In the genomic region with DNA sequence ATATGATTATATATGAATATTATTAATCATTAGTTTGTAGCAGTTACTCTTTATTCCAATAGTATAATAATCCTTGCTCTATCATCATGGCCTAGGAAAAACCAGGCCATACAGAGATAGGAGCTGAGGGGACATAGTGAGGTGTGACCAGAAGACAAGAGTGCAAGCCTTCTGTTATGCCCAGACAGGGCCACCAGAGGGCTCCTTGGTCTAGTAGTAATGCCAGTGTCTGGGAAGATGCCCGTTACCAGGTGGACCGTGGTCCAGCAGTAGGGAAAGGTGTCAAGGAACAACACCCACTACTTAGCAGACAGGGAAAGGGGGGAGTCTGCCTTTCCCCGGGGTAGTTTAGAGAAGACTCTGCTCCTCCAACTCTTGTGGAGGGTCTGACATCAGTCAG, we compare ENCODE assay signal across 7 cellular contexts.
A peak's percentile ranks its signal among the peaks of the same experiment; 100 is the strongest.
DNase-seq lines count a peak whose midpoint lies in the region; TF ChIP-seq lines count a peak whose summit lies in the region.
"Not testable (repeated sequence)": the region's sequence is repeated elsewhere in the genome, so short reads cannot be mapped to it uniquely, and the experiment has no call there.

No MANE protein-coding gene starts in this region.

- H3K36me3 Mint-ChIP-seq in endodermal cell (ENCODE audit: low read depth), result not testable (repeated sequence)

- not testable (repeated sequence) for H3F3A ChIP-seq in OCI-LY1 (ENCODE audit: insufficient read depth, low read length)

- H3K36me3 ChIP-seq in OCI-LY1 (ENCODE audit: insufficient read depth, low read length); WERI-Rb-1; endodermal cell (ENCODE audit: control insufficient read depth, insufficient read depth, low read length); testis (ENCODE audit: low read depth, missing control alignments): not testable (repeated sequence)

- 17 to 76% methylated on average over 2 to 3 of the region's 3 CpGs for WGBS in endodermal cell (ENCODE audit: insufficient coverage in 1 of 2, insufficient read length in 1 of 2), 2 experiments
- WGBS in testis, 2 donors, result 66 to 73% methylated on average over 3 of the region's 3 CpGs

- H3K4me1 Mint-ChIP-seq in endodermal cell, result not testable (repeated sequence)

- not testable (repeated sequence) for H3K27me3 ChIP-seq in OCI-LY1 (ENCODE audit: insufficient read depth, low read length); WERI-Rb-1 (ENCODE audit: insufficient read depth, low read depth, severe bottlenecking); endodermal cell (ENCODE audit: control insufficient read depth, insufficient read depth, low read length, poor library complexity, severe bottlenecking); testis

- DNase-seq in DMS 273 (lab: John Stamatoyannopoulos, UW; ENCODE audit: unreplicated experiment), result peak; percentile 1
- DNase-seq in LNCaP clone FGC (ENCODE audit: low read depth); endodermal cell: not testable (repeated sequence)
- DNase-seq in WERI-Rb-1, result peak; percentile 5
- peak; percentile 27 for DNase-seq in testis

- H3K27ac ChIP-seq in OCI-LY1 (ENCODE audit: low read depth, low read length, poor library complexity, severe bottlenecking); WERI-Rb-1; endodermal cell (ENCODE audit: low read depth, low read length); testis: not testable (repeated sequence)

- H3K4me2 ChIP-seq in OCI-LY1 (ENCODE audit: low read length), result not testable (repeated sequence)

- not testable (repeated sequence) for TF ChIP-seq POLR2A in testis (IDR thresholded peaks at IDR 0.05)

- H3K4me3 Mint-ChIP-seq in endodermal cell, result not testable (repeated sequence)

- H3K27me3 Mint-ChIP-seq in endodermal cell (ENCODE audit: insufficient read depth), result not testable (repeated sequence)

- not testable (repeated sequence) for H3K4me1 ChIP-seq in OCI-LY1 (ENCODE audit: insufficient read depth, low read length, severe bottlenecking); endodermal cell (ENCODE audit: control insufficient read depth, insufficient read depth, low read length); testis

- not testable (repeated sequence) for H3K79me2 ChIP-seq in OCI-LY1 (ENCODE audit: insufficient read depth, low read length)

- not testable (repeated sequence) for H3K4me3 ChIP-seq in LNCaP clone FGC (ENCODE audit: low read depth, low read length); OCI-LY1 (ENCODE audit: low read depth, low read length, poor library complexity, severe bottlenecking); WERI-Rb-1 (ENCODE audit: low read depth, low read length); endodermal cell (ENCODE audit: low read length); testis

- H2AFZ ChIP-seq in OCI-LY1 (ENCODE audit: low read length), result not testable (repeated sequence)

- H4K20me1 ChIP-seq in OCI-LY1 (ENCODE audit: insufficient read depth, low read length), result not testable (repeated sequence)

- H3K27ac Mint-ChIP-seq in endodermal cell, result not testable (repeated sequence)

- not testable (repeated sequence) for H3K9ac ChIP-seq in OCI-LY1 (ENCODE audit: low read length); endodermal cell (ENCODE audit: extremely low read depth, low read length, poor library complexity, severe bottlenecking)

- TF ChIP-seq CTCF in GM12872 (IDR thresholded peaks at IDR 0.05; ENCODE audit: insufficient read depth, low read depth, low read length) (0 out of 3 replicates have a peak, but pooled peaks have one; percentile 10), LNCaP clone FGC (IDR thresholded peaks at IDR 0.05; ENCODE audit: control insufficient read depth, extremely low read depth, insufficient read depth) (peak; percentile 44), OCI-LY1 (IDR thresholded peaks at IDR 0.05; ENCODE audit: low read length) (peak; percentile 23; the same call in 1 of the 2 replicates), WERI-Rb-1 (IDR thresholded peaks at IDR 0.05; ENCODE audit: low read depth, low read length) (0 out of 2 replicates have a peak, but pooled peaks have one; percentile 6), endodermal cell (conservative IDR thresholded peaks at IDR 0.05) (peak; percentile 17)
- TF ChIP-seq CTCF in testis (IDR thresholded peaks at IDR 0.05), result not testable (repeated sequence)

- peaks cover 95% of the 10 kb centered on the region for H3K9me3 Mint-ChIP-seq in endodermal cell

- not testable (repeated sequence) for H3K9me3 ChIP-seq in OCI-LY1 (ENCODE audit: low read length); WERI-Rb-1 (ENCODE audit: severe bottlenecking); testis
- H3K9me3 ChIP-seq in endodermal cell (ENCODE audit: control insufficient read depth, low read length), result peaks cover 83% of the 10 kb centered on the region

- intact Hi-C loops in testis (cut with DNase I; ENCODE audit: low total_unique reads), result not testable (repeated sequence)

- not testable (repeated sequence) for H3K9me2 ChIP-seq in OCI-LY1 (ENCODE audit: low read depth, low read length)
